11 cellular contexts compared by ENCODE assay signal in the genomic region with DNA sequence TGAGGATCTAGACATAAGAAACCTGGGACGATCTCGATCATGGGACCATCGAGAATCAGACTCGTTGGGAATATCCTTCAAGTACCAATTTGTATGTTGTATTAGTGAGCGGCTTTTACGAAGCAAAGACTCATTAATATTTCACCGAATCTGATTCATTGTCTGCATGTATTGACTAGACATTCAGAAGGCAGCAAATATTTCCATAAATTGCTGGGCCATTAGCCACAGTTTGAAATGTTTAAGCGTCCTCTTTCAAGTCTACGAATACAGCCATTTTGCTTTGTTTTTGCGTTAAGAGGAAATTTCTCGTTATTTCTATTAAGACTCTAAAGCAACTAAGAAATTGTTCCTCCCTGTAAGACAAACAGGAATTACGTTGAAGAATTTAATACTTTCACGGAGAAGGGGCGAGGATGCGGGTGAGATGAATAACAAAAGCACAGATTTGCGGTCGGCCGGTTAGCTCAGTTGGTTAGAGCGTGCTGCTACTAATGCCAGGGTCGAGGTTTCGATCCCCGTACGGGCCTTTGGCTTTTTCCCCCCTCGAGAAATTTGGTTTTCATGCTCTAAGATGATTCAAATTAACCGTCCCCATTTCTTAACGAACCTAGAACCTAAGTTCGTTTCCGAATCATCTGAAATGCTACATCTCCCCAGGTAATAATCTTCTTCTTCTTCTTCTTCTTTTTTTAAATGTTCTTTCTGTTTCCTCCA. TPM values are rescaled to one million over a fixed set of nuclear protein-coding genes. Genes with fewer than 3 reads are reported as not detected.
DNase-seq lines count a peak whose midpoint lies in the region; FAIRE-seq and TF ChIP-seq lines count a peak whose summit lies in the region.
"Had no signal": no experiment of that assay in that cellular context is flagged by ENCODE, and none has a peak within 500 bp of the region (broad histone marks: within the 10 kb centered on the region; RNA-seq: fewer than 3 reads in every experiment).

No MANE protein-coding gene starts in this region.

- peaks cover 4% of the 10 kb centered on the region for H3K36me3 Mint-ChIP-seq in IgD-negative memory B cell

- H3K27ac ChIP-seq in RWPE1: no peak overlapping the region

- CTCF ChIA-PET in RWPE1 (lab: Yijun Ruan, JAX): interaction anchor here (0.5 to 0.7 kb wide), 2 partner anchors 180 to 326 kb away, joined by 3 read pairs; no protein-coding TSS in a partner anchor

- peak overlapping the region; percentile 2 to 95 (median 14) for H3K27ac Mint-ChIP-seq in IgD-negative memory B cell
- H3K27ac Mint-ChIP-seq: activated CD4-positive, alpha-beta T cell treated with anti-CD3 and anti-CD28 coated beads, Interleukin-2, amount 10 ng/mL, durations not matched to agents 7 days and 5 days had no signal

- TF ChIP-seq CTCF in RWPE1 (conservative IDR thresholded peaks at IDR 0.05; ENCODE audit: low read depth): no peak

- no peak for FAIRE-seq in frontal cortex (lab: Jason Lieb, UNC)

- POLR2A ChIA-PET in RWPE1 (lab: Yijun Ruan, JAX; ENCODE audit: low non-redundant PET): no interaction called here

- peaks cover 13 to 40% (median 29%) of the 10 kb centered on the region in 3 donors for H3K9me3 Mint-ChIP-seq in IgD-negative memory B cell

- peaks cover 73% of the 10 kb centered on the region for H3K27me3 Mint-ChIP-seq in IgD-negative memory B cell

- H3K4me3 Mint-ChIP-seq in IgD-negative memory B cell: peak overlapping the region in 1 of 4 donors; percentile 50
- H3K4me3 Mint-ChIP-seq: activated CD4-positive, alpha-beta T cell treated with anti-CD3 and anti-CD28 coated beads, Interleukin-2, amount 10 ng/mL, durations not matched to agents 7 days and 5 days had no signal

- DNase-seq in Daoy (ENCODE audit: low read depth) (peak; percentile 84), amniotic stem cell (lab: John Stamatoyannopoulos, UW) (peak; percentile 35), kidney glomerular epithelial cell (lab: John Stamatoyannopoulos, UW) (peak; percentile 49), frontal cortex (ENCODE audit: low spot score in 2 of 2) (no peak), RWPE1 (ENCODE audit: low spot score) (no peak), NCI-H1930 (lab: John Stamatoyannopoulos, UW) (no peak)
- no peak for DNase-seq in stimulated activated naive CD4-positive, alpha-beta T cell treated with Interleukin-2 at 50 U/mL for 16 hours (lab: John Stamatoyannopoulos, UW)
- DNase-seq: activated CD4-positive, alpha-beta T cell treated with anti-CD3 and anti-CD28 coated beads, Interleukin-2, amount 10 ng/mL, durations not matched to agents 7 days and 5 days; naive B cell; NCI-H1417 treated with DMSO at 0.1 percent for 48 hours had no signal

- H3K4me1 Mint-ChIP-seq in IgD-negative memory B cell: peaks cover 0 to 6% (median 5%) of the 10 kb centered on the region in 3 donors

RNA-seq across cellular contexts. Expression of a gene that starts 18.5 kb away (rescaled TPM):
- total RNA-seq in Daoy (2014; rRNA removed; shearing (Covaris generic)): not detected in 2 replicates
- not detected for polyA plus RNA-seq in IgD-negative memory B cell
- total RNA-seq in frontal cortex: not detected
- total RNA-seq: activated CD4-positive, alpha-beta T cell treated with anti-CD3 and anti-CD28 coated beads, Interleukin-2, amount 10 ng/mL, durations not matched to agents 7 days and 5 days had no signal

RNA-seq across cellular contexts. Expression of a gene that starts 46.1 kb away (rescaled TPM):
- 4.3 and 8.2 TPM in 2 replicates for total RNA-seq in Daoy (2014; rRNA removed; shearing (Covaris generic))
- polyA plus RNA-seq in IgD-negative memory B cell: 3.2 TPM
- 0.41 TPM for total RNA-seq in frontal cortex

Comparison
In these comparisons a context has a peak if more than half of its experiments do, and no peak if none do; other contexts are left out.
1. DNase-seq: peak in Daoy (single experiment), amniotic stem cell (single experiment) and kidney glomerular epithelial cell (single experiment); none in frontal cortex (0 of 2), RWPE1 (single experiment), stimulated activated naive CD4-positive, alpha-beta T cell treated with Interleukin-2 at 50 U/mL for 16 hours (single experiment) and NCI-H1930 (0 of 2).